ENCODE assay signal across 1 cellular context in genomic region chr17:15258113-15258512, GRCh38.
TF ChIP-seq lines count a peak whose summit lies in the region.

No MANE protein-coding gene starts in this region.

TF ChIP-seq in HEK293, 187 proteins besides CTCF, POLR2A, EP300 and RAD21:
- TF ChIP-seq, protein P1, sequence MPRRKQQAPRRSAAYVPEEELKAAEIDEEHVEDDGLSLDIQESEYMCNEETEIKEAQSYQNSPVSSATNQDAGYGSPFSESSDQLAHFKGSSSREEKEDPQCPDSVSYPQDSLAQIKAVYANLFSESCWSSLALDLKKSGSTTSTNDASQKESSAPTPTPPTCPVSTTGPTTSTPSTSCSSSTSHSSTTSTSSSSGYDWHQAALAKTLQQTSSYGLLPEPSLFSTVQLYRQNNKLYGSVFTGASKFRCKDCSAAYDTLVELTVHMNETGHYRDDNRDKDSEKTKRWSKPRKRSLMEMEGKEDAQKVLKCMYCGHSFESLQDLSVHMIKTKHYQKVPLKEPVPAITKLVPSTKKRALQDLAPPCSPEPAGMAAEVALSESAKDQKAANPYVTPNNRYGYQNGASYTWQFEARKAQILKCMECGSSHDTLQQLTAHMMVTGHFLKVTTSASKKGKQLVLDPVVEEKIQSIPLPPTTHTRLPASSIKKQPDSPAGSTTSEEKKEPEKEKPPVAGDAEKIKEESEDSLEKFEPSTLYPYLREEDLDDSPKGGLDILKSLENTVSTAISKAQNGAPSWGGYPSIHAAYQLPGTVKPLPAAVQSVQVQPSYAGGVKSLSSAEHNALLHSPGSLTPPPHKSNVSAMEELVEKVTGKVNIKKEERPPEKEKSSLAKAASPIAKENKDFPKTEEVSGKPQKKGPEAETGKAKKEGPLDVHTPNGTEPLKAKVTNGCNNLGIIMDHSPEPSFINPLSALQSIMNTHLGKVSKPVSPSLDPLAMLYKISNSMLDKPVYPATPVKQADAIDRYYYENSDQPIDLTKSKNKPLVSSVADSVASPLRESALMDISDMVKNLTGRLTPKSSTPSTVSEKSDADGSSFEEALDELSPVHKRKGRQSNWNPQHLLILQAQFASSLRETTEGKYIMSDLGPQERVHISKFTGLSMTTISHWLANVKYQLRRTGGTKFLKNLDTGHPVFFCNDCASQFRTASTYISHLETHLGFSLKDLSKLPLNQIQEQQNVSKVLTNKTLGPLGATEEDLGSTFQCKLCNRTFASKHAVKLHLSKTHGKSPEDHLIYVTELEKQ (tag by site-specific recombination; IDR thresholded peaks at IDR 0.05; ENCODE audit: borderline replicate concordance) = no peak
- TF ChIP-seq ZNF792 (tag by site-specific recombination; IDR thresholded peaks at IDR 0.05) = no peak
- peak; percentile 74 for TF ChIP-seq ZNF133 (tag by site-specific recombination; IDR thresholded peaks at IDR 0.05)
- TF ChIP-seq ZNF16 (tag by site-specific recombination; IDR thresholded peaks at IDR 0.05; ENCODE audit: low read depth) = no peak
- TF ChIP-seq SALL2 (tag by site-specific recombination; IDR thresholded peaks at IDR 0.05; ENCODE audit: borderline replicate concordance) = no peak
- TF ChIP-seq ZNF23 (tag by site-specific recombination; IDR thresholded peaks at IDR 0.05; ENCODE audit: borderline replicate concordance) = no peak
- TF ChIP-seq ZNF274 (IDR thresholded peaks at IDR 0.05; ENCODE audit: low read length) = no peak
- no peak for TF ChIP-seq ZNF274 (tag by site-specific recombination; IDR thresholded peaks at IDR 0.05; ENCODE audit: borderline replicate concordance)
